21 cellular contexts compared by ENCODE assay signal in the genomic region with DNA sequence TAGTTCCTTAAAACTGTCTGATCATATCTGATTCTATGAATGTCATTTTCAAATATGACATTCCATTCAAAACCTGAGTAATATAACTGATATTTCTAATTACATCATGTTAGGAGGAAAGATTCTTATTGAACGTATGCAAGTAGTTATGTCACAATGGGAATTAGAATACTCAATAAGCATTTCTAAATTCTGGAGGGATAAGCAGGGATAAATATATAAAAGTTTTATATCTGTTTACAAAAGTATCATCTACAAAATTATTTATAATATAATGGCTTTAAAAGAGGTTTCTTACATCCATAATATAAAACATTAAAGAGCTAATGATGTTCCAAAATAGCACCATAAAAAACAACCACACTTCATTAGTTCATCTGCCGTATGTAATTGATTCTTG. TPM values are rescaled to one million over a fixed set of nuclear protein-coding genes. Genes with fewer than 3 reads are reported as not detected.
A peak's percentile ranks its signal among the peaks of the same experiment; 100 is the strongest.
DNase-seq lines count a peak whose midpoint lies in the region; ATAC-seq, FAIRE-seq and TF ChIP-seq lines count a peak whose summit lies in the region.
"Had no signal": no experiment of that assay in that cellular context is flagged by ENCODE, and none has a peak within 500 bp of the region (broad histone marks: within the 10 kb centered on the region; RNA-seq: fewer than 3 reads in every experiment).

A gene (minus strand): TSS at position 101 of the 400 bp plus-strand sequence.

- BruUV-seq in MCF 10A (replicated peaks; lab: Mats Ljungman, UMichigan): no TSS peak
- BruUV-seq in mammary epithelial cell (replicated peaks; lab: Mats Ljungman, UMichigan): no TSS peak

- H3K4me3 Mint-ChIP-seq in MCF 10A (ENCODE audit: unreplicated experiment): no peak within 1 kb of the TSS
- peak within 1 kb of the TSS; percentile 27 for H3K4me3 Mint-ChIP-seq in astrocyte (ENCODE audit: unreplicated experiment)
- H3K4me3 Mint-ChIP-seq in osteocyte (ENCODE audit: unreplicated experiment): no peak within 1 kb of the TSS
- H3K4me3 Mint-ChIP-seq: CD14-positive monocyte; CD4-positive, alpha-beta memory T cell; IgD-negative memory B cell had no signal

- dilution Hi-C loops in mammary epithelial cell (cut with HindIII; ENCODE audit: low sequenced_read_pairs): no loop called here

- H3K4me1 ChIP-seq in mammary epithelial cell (ENCODE audit: insufficient read depth, low read length) (no peaks in the 10 kb centered on the region), astrocyte (ENCODE audit: insufficient read depth, low read length) (peaks cover 8% of the 10 kb centered on the region)
- H3K4me1 ChIP-seq: BLaER1 had no signal

- H3K27me3 ChIP-seq in mammary epithelial cell (ENCODE audit: insufficient read depth, low read length) (no peaks in the 10 kb centered on the region), astrocyte (ENCODE audit: insufficient read depth, low read length) (no peaks in the 10 kb centered on the region)
- H3K27me3 ChIP-seq: BLaER1 had no signal

- H3K4me2 ChIP-seq in mammary epithelial cell (ENCODE audit: insufficient read depth, low read depth, low read length): no peak within 1 kb of the TSS
- H3K4me2 ChIP-seq in astrocyte (ENCODE audit: low read length): peak within 1 kb of the TSS; percentile 21
- H3K4me2 ChIP-seq: BLaER1 had no signal

- peaks cover 25% of the 10 kb centered on the region for H3K4me1 Mint-ChIP-seq in MCF 10A (ENCODE audit: insufficient read depth, unreplicated experiment)
- peaks cover 6% of the 10 kb centered on the region for H3K4me1 Mint-ChIP-seq in astrocyte (ENCODE audit: low read depth, unreplicated experiment)
- peaks cover 5% of the 10 kb centered on the region for H3K4me1 Mint-ChIP-seq in osteocyte (ENCODE audit: unreplicated experiment)
- H3K4me1 Mint-ChIP-seq: CD14-positive monocyte; CD4-positive, alpha-beta memory T cell; IgD-negative memory B cell had no signal

- H3K79me2 ChIP-seq in mammary epithelial cell (ENCODE audit: insufficient read depth, low read length): no peaks in the 10 kb centered on the region
- no peaks in the 10 kb centered on the region for H3K79me2 ChIP-seq in astrocyte (ENCODE audit: insufficient read depth, low read length)

- H3K27ac ChIP-seq in mammary epithelial cell (ENCODE audit: insufficient read depth, low read depth, low read length): no peak within 1 kb of the TSS
- H3K27ac ChIP-seq in astrocyte (ENCODE audit: low read depth, low read length): peak within 1 kb of the TSS; percentile 80
- H3K27ac ChIP-seq: BLaER1, GM23248, HL-60 had no signal

- H3K36me3 Mint-ChIP-seq in MCF 10A (ENCODE audit: insufficient read depth, unreplicated experiment): no peaks in the 10 kb centered on the region
- no peaks in the 10 kb centered on the region for H3K36me3 Mint-ChIP-seq in astrocyte (ENCODE audit: low read depth, unreplicated experiment)
- no peaks in the 10 kb centered on the region for H3K36me3 Mint-ChIP-seq in osteocyte (ENCODE audit: unreplicated experiment)
- H3K36me3 Mint-ChIP-seq: CD14-positive monocyte; CD4-positive, alpha-beta memory T cell had no signal

- H3K36me3 ChIP-seq in mammary epithelial cell (ENCODE audit: insufficient read depth, low read length): no peaks in the 10 kb centered on the region
- no peaks in the 10 kb centered on the region for H3K36me3 ChIP-seq in astrocyte (ENCODE audit: insufficient read depth, low read length)
- H3K36me3 ChIP-seq: BLaER1 had no signal

- peaks cover 15% of the 10 kb centered on the region for H3K9me3 ChIP-seq in mammary epithelial cell (replicated peaks; ENCODE audit: insufficient read depth, low read length)
- peaks cover 10% of the 10 kb centered on the region for H3K9me3 ChIP-seq in astrocyte (ENCODE audit: insufficient read depth, low read depth, low read length)

- H4K20me1 ChIP-seq in mammary epithelial cell (ENCODE audit: insufficient read depth, low read length): no peaks in the 10 kb centered on the region
- H4K20me1 ChIP-seq in astrocyte (ENCODE audit: insufficient read depth, low read length): no peaks in the 10 kb centered on the region
- H4K20me1 ChIP-seq: BLaER1 had no signal

- no peaks in the 10 kb centered on the region for H3K27me3 Mint-ChIP-seq in MCF 10A (ENCODE audit: insufficient read depth, unreplicated experiment)
- no peaks in the 10 kb centered on the region for H3K27me3 Mint-ChIP-seq in astrocyte (ENCODE audit: low read depth, unreplicated experiment)
- no peaks in the 10 kb centered on the region for H3K27me3 Mint-ChIP-seq in osteocyte (ENCODE audit: unreplicated experiment)
- H3K27me3 Mint-ChIP-seq: CD4-positive, alpha-beta memory T cell had no signal

- H3K27ac Mint-ChIP-seq in MCF 10A (ENCODE audit: low read depth, unreplicated experiment): peak within 1 kb of the TSS; percentile 72
- H3K27ac Mint-ChIP-seq in astrocyte (ENCODE audit: unreplicated experiment): peak within 1 kb of the TSS; percentile 96
- H3K27ac Mint-ChIP-seq in osteocyte (ENCODE audit: unreplicated experiment): peak within 1 kb of the TSS; percentile 63
- H3K27ac Mint-ChIP-seq: CD4-positive, alpha-beta memory T cell had no signal

- no peak within 1 kb of the TSS for H3K4me3 ChIP-seq in mammary epithelial cell (replicated peaks in 1 of 3; ENCODE audit: insufficient read depth in 1 of 3, low read depth in 2 of 3, low read length in 3 of 3)
- H3K4me3 ChIP-seq in astrocyte (ENCODE audit: insufficient read depth, low read depth, low read length): no peak within 1 kb of the TSS
- H3K4me3 ChIP-seq: BLaER1, GM23248 had no signal

- no peak for DNase-seq in MCF 10A (ENCODE audit: unreplicated experiment)
- no peak for DNase-seq in mammary epithelial cell
- no peak for DNase-seq in astrocyte (ENCODE audit: low read depth)
- no peak for DNase-seq in osteocyte (ENCODE audit: extremely low spot score, unreplicated experiment)
- no peak for DNase-seq in glomerular visceral epithelial cell (ENCODE audit: extremely low spot score)
- DNase-seq: 8988T; CD4-positive, alpha-beta memory T cell; DMS153; DMS79; GF-D8; GM23248 had no signal

- H2AFZ ChIP-seq in mammary epithelial cell (ENCODE audit: low read depth, low read length) (no peak within 1 kb of the TSS), astrocyte (ENCODE audit: low read depth, low read length) (no peak within 1 kb of the TSS)
- H2AFZ ChIP-seq: GM23248 had no signal

- in situ Hi-C loops in mammary epithelial cell (cut with MboI; ENCODE audit: low sequenced_read_pairs in 2 of 2): no loop called here

- FAIRE-seq in astrocyte (lab: Jason Lieb, UNC): no peak

- TF ChIP-seq CTCF in MCF 10A (IDR thresholded peaks at IDR 0.05; ENCODE audit: unreplicated experiment) (no peak), mammary epithelial cell (conservative IDR thresholded peaks at IDR 0.05 in 1 of 2, IDR thresholded peaks at IDR 0.05 in 1 of 2; ENCODE audit: extremely low read depth in 1 of 2, insufficient read depth in 1 of 2, low read depth in 1 of 2, low read length in 2 of 2) (no peak), astrocyte (IDR thresholded peaks at IDR 0.05; ENCODE audit: insufficient read depth, low read depth, low read length) (no peak), osteocyte (IDR thresholded peaks at IDR 0.05) (no peak)

- intact Hi-C loops in MCF 10A (cut with micrococcal nuclease): no loop called here
- intact Hi-C loops in mammary epithelial cell (cut with micrococcal nuclease): no loop called here

- H3K9ac ChIP-seq in mammary epithelial cell (ENCODE audit: insufficient read depth, low read length): no peak within 1 kb of the TSS
- H3K9ac ChIP-seq in astrocyte (ENCODE audit: low read length): peak within 1 kb of the TSS; percentile 48
- H3K9ac ChIP-seq: BLaER1, GM23248 had no signal

- CTCF ChIA-PET in MCF 10A (lab: Yijun Ruan, JAX) (no interaction called here), mammary epithelial cell (lab: Charles Lee; ENCODE audit: low non-redundant PET) (no interaction called here)

- 75% methylated on average over 2 of the region's 2 CpGs for WGBS in mammary epithelial cell (ENCODE audit: low coverage, missing lambda C conversion rate)

- ATAC-seq in GM21367 (IDR thresholded peaks at IDR 0.05; ENCODE audit: unreplicated experiment) (no peak), GM21576 (IDR thresholded peaks at IDR 0.05; ENCODE audit: unreplicated experiment) (no peak)

- POLR2A ChIA-PET in MCF 10A (lab: Yijun Ruan, JAX): interaction anchor here (1.4 kb wide), 1 partner anchor 16 kb away, joined by 3 read pairs; no protein-coding TSS in a partner anchor

- H3K9me3 Mint-ChIP-seq in MCF 10A (ENCODE audit: unreplicated experiment) (peaks cover 11% of the 10 kb centered on the region), astrocyte (ENCODE audit: unreplicated experiment) (peaks cover 2% of the 10 kb centered on the region), osteocyte (ENCODE audit: unreplicated experiment) (peaks cover 34% of the 10 kb centered on the region)

RNA-seq across cellular contexts. Expression of the gene that starts here (rescaled TPM):
- total RNA-seq in MCF 10A (2022): not detected in 2 replicates
- not detected for total RNA-seq in mammary epithelial cell
- polyA plus RNA-seq in mammary epithelial cell: not detected
- not detected for polyA minus RNA-seq in mammary epithelial cell
- total RNA-seq in astrocyte: not detected in 2 replicates
- not detected in 2 replicates for total RNA-seq in osteocyte
- total RNA-seq: A673; CD4-positive, alpha-beta memory T cell; GM23248; H4; HT1080 had no signal
- polyA plus RNA-seq: AG04450; CD14-positive monocyte; CD4-positive, alpha-beta memory T cell; GM23248; IgD-negative memory B cell had no signal
